Comparison of ENCODE assay signal across 12 cellular contexts in genomic region chr20:62208805-62209755, GRCh38. TPM values are rescaled to one million over a fixed set of nuclear protein-coding genes. Genes with fewer than 3 reads are reported as not detected.
A peak's percentile ranks its signal among the peaks of the same experiment; 100 is the strongest.
DNase-seq lines count a peak whose midpoint lies in the region; ATAC-seq, FAIRE-seq and TF ChIP-seq lines count a peak whose summit lies in the region.
"Had no signal": no experiment of that assay in that cellular context is flagged by ENCODE, and none has a peak within 500 bp of the region (broad histone marks: within the 10 kb centered on the region; RNA-seq: fewer than 3 reads in every experiment).

No MANE protein-coding gene starts in this region.

- POLR2A ChIA-PET in A549 (lab: Yijun Ruan, JAX): no interaction called here

- no peak overlapping the region; the same call in 1 of the 2 replicates for H3K27ac Mint-ChIP-seq in GM23338
- no peak overlapping the region for H3K27ac Mint-ChIP-seq in stimulated activated memory B cell treated with anti-CD40 and anti-IgM and Interleukin-4, amounts not matched to agents 10 μg/mL and 1 μg/mL and 100 μg/mL, for 72 hours

- H3K4me2 ChIP-seq in A549 (no peak overlapping the region), GM23338 (no peak overlapping the region)

- FAIRE-seq in A549 (lab: Jason Lieb, UNC): no peak
- FAIRE-seq: endometrium, urothelium cell line had no signal

- no peak for TF ChIP-seq POLR2A in A549 (IDR thresholded peaks at IDR 0.05; ENCODE audit: low read length)

- H3K27me3 ChIP-seq in GM23338 (ENCODE audit: insufficient read depth): no peaks in the 10 kb centered on the region
- H3K27me3 ChIP-seq in SJCRH30: no peaks in the 10 kb centered on the region
- H3K27me3 ChIP-seq in foreskin keratinocyte: peaks cover 46% of the 10 kb centered on the region

- H3K4me1 Mint-ChIP-seq in GM23338: peaks cover 8% of the 10 kb centered on the region; the same call in 2 of the 3 replicates
- H3K4me1 Mint-ChIP-seq in stimulated activated memory B cell treated with anti-CD40 and anti-IgM and Interleukin-4, amounts not matched to agents 10 μg/mL and 1 μg/mL and 100 μg/mL, for 72 hours: no peaks in the 10 kb centered on the region

- H3K9me3 ChIP-seq in A549 (no peaks in the 10 kb centered on the region), SJCRH30 (replicated peaks) (no peaks in the 10 kb centered on the region)

- H3K4me3 Mint-ChIP-seq in GM23338: peak overlapping the region; percentile 14; the same call in 1 of the 3 replicates
- no peak overlapping the region for H3K4me3 Mint-ChIP-seq in stimulated activated memory B cell treated with anti-CD40 and anti-IgM and Interleukin-4, amounts not matched to agents 10 μg/mL and 1 μg/mL and 100 μg/mL, for 72 hours

- H4K20me1 ChIP-seq in GM23338 (replicated peaks; ENCODE audit: insufficient read depth): no peaks in the 10 kb centered on the region; the same call in 1 of the 2 replicates

- peak; percentile 43 to 54 for DNase-seq in A549 (ENCODE audit: low read depth in 1 of 2, low spot score in 1 of 2)
- peak; percentile 76 for DNase-seq in GM23338 (ENCODE audit: low spot score)
- DNase-seq in SJCRH30: peak; percentile 74 to 77
- DNase-seq in foreskin keratinocyte: peak in 1 of 2 donors; percentile 24
- no peak for DNase-seq in NCI-H1694 (lab: John Stamatoyannopoulos, UW)
- DNase-seq in SKM-1 (lab: John Stamatoyannopoulos, UW; ENCODE audit: unreplicated experiment): no peak
- no peak for DNase-seq in putamen (ENCODE audit: low spot score)

- CTCF ChIA-PET in A549 (lab: Yijun Ruan, JAX): interaction anchor here (0.6 to 1.3 kb wide), 6 partner anchors 11 to 199 kb away, joined by 3 to 6 read pairs (median 3); no protein-coding TSS in a partner anchor

- H3K4me3 ChIP-seq in A549 (no peak overlapping the region), GM23338 (no peak overlapping the region), SJCRH30 (no peak overlapping the region)

- H3K27me3 Mint-ChIP-seq in GM23338 (ENCODE audit: insufficient read depth, low read depth, poor library complexity): peaks cover 18% of the 10 kb centered on the region
- H3K27me3 Mint-ChIP-seq in stimulated activated memory B cell treated with anti-CD40 and anti-IgM and Interleukin-4, amounts not matched to agents 10 μg/mL and 1 μg/mL and 100 μg/mL, for 72 hours: peaks cover 33% of the 10 kb centered on the region

- no peak for TF ChIP-seq EP300 in A549 (IDR thresholded peaks at IDR 0.05)

- H3K27ac ChIP-seq in A549 (no peak overlapping the region), GM23338 (ENCODE audit: low read depth) (no peak overlapping the region), SJCRH30 (no peak overlapping the region), foreskin keratinocyte (no peak overlapping the region)
- H3K27ac ChIP-seq: C4-2B had no signal

- H2AFZ ChIP-seq in GM23338: no peak overlapping the region

- H3K4me1 ChIP-seq in A549 (peaks cover 5% of the 10 kb centered on the region; the same call in 1 of the 3 replicates), GM23338 (ENCODE audit: insufficient read depth) (no peaks in the 10 kb centered on the region; the same call in 1 of the 2 replicates), SJCRH30 (peaks cover 31% of the 10 kb centered on the region), foreskin keratinocyte (no peaks in the 10 kb centered on the region)

- H3K36me3 ChIP-seq in GM23338 (ENCODE audit: insufficient read depth) (no peaks in the 10 kb centered on the region), SJCRH30 (no peaks in the 10 kb centered on the region)

- WGBS in A549 (ENCODE audit: missing lambda C conversion rate): 50% methylated on average over 26 of the region's 27 CpGs

- no peaks in the 10 kb centered on the region for H3K36me3 Mint-ChIP-seq in GM23338 (ENCODE audit: low read depth)
- H3K36me3 Mint-ChIP-seq in stimulated activated memory B cell treated with anti-CD40 and anti-IgM and Interleukin-4, amounts not matched to agents 10 μg/mL and 1 μg/mL and 100 μg/mL, for 72 hours: no peaks in the 10 kb centered on the region

- peak; percentile 36 to 74; a peak in 5 of 6 replicates for ATAC-seq in A549
- peak; percentile 89 for ATAC-seq in GM23338
- ATAC-seq in foreskin keratinocyte: peak; percentile 59
- no peak for ATAC-seq in stimulated activated memory B cell treated with anti-CD40 and anti-IgM and Interleukin-4, amounts not matched to agents 10 μg/mL and 1 μg/mL and 100 μg/mL, for 72 hours

- H3K79me2 ChIP-seq in GM23338 (replicated peaks; ENCODE audit: insufficient read depth): no peaks in the 10 kb centered on the region

- H3K9me3 Mint-ChIP-seq in GM23338: no peaks in the 10 kb centered on the region
- no peaks in the 10 kb centered on the region for H3K9me3 Mint-ChIP-seq in stimulated activated memory B cell treated with anti-CD40 and anti-IgM and Interleukin-4, amounts not matched to agents 10 μg/mL and 1 μg/mL and 100 μg/mL, for 72 hours

- 0 out of 3 replicates have a peak, but pooled peaks have one; percentile 14 for TF ChIP-seq CTCF in A549 (IDR thresholded peaks at IDR 0.05)
- peak; percentile 21 to 57; a peak in 3 of 4 replicates for TF ChIP-seq CTCF in GM23338 (conservative IDR thresholded peaks at IDR 0.05; ENCODE audit: low read depth in 2 of 2)
- peak; percentile 29 for TF ChIP-seq CTCF in foreskin keratinocyte (conservative IDR thresholded peaks at IDR 0.05)

- H3F3A ChIP-seq in GM23338 (replicated peaks; ENCODE audit: low read depth): no peaks in the 10 kb centered on the region

- H3K9me2 ChIP-seq in GM23338 (ENCODE audit: insufficient read depth): no peaks in the 10 kb centered on the region

- TF ChIP-seq RAD21 in A549 (conservative IDR thresholded peaks at IDR 0.05 in 1 of 2, IDR thresholded peaks at IDR 0.05 in 1 of 2): 0 out of 5 replicates have a peak, but pooled peaks of 1 of the 2 experiments have one; percentile 4

TF ChIP-seq in A549, 52 proteins besides CTCF, POLR2A, EP300 and RAD21 (continues in another document):
- TF ChIP-seq POLR2AphosphoS2 (conservative IDR thresholded peaks at IDR 0.05; ENCODE audit: low read length) (no peak), NFE2L2 (conservative IDR thresholded peaks at IDR 0.05; ENCODE audit: low read length) (no peak), NR3C1 (IDR thresholded peaks at IDR 0.05) (no peak), NPAS2 (CRISPR knock-in tag; IDR thresholded peaks at IDR 0.05; ENCODE audit: borderline replicate concordance) (no peak), CHD4 (IDR thresholded peaks at IDR 0.05; ENCODE audit: borderline replicate concordance) (no peak)

TF ChIP-seq in GM23338, 12 proteins besides CTCF, POLR2A, EP300 and RAD21 (continues in another document):
- TF ChIP-seq POLR2AphosphoS5 (IDR thresholded peaks at IDR 0.05; ENCODE audit: low read depth) (no peak), ETS1 (IDR thresholded peaks at IDR 0.05) (no peak), ZNF331 (CRISPR knock-in tag; IDR thresholded peaks at IDR 0.05; ENCODE audit: low read depth) (no peak), NANOG (IDR thresholded peaks at IDR 0.05; ENCODE audit: borderline replicate concordance) (no peak), STAT1 (IDR thresholded peaks at IDR 0.05; ENCODE audit: unreplicated experiment) (no peak), CREB1 (CRISPR knock-in tag; IDR thresholded peaks at IDR 0.05; ENCODE audit: low read depth) (no peak), EZH2phosphoT487 (IDR thresholded peaks at IDR 0.05; ENCODE audit: unreplicated experiment) (no peak), ZNF114 (CRISPR knock-in tag; IDR thresholded peaks at IDR 0.05) (no peak), EZH2 (IDR thresholded peaks at IDR 0.05; ENCODE audit: low read depth, unreplicated experiment) (no peak)

RNA-seq across cellular contexts. Expression of gene HRH3, which starts 11.0 kb away (rescaled TPM):
- polyA plus RNA-seq in A549 (2011; rRNA removed) (not detected in 2 replicates), A549 (2017; fragmentation: RNase III; extraction: RNeasy Plus Mini Kit Qiagen cat#74134 plus additional on column Dnase treatment) (not detected in 3 replicates), GM23338 (2016; fragmentation: Nextera tagmentation; extraction: Ambion mirVana) (1.5 and 2.0 TPM in 2 replicates), foreskin keratinocyte (not detected in 2 replicates)
- polyA plus RNA-seq in A549 (2012; cell fraction: cytosol; rRNA removed): not detected in 2 replicates
- not detected in 2 replicates for polyA plus RNA-seq in A549 (2012; cell fraction: nucleus; rRNA removed)
- polyA minus RNA-seq in A549 (2011; rRNA and poly(A)+ RNA removed): not detected in 2 replicates
- 2.9 and 5.2 TPM in 2 replicates for total RNA-seq in GM23338 (2014; rRNA removed; shearing (Covaris generic))
- 0.15 TPM in 1 of 2 replicates, not detected in the other for total RNA-seq in SJCRH30 (2014; rRNA removed; shearing (Covaris generic))
- total RNA-seq in foreskin keratinocyte: not detected in 2 replicates
- total RNA-seq: T-helper 1 cell treated with Interleukin-12 subunit alpha and Interleukin-12 subunit beta and Interleukin-4 antibody, amounts not matched to agents 30 ng/mL and 1 ng/mL, for 36 hours had no signal

RNA-seq across cellular contexts. Expression of gene MTG2, which starts 26.3 kb away (rescaled TPM):
- polyA plus RNA-seq in A549 (2011; rRNA removed) (21.8 and 21.9 TPM in 2 replicates), A549 (2017; fragmentation: RNase III; extraction: RNeasy Plus Mini Kit Qiagen cat#74134 plus additional on column Dnase treatment) (25.3 to 28.7 TPM (median 25.7 TPM) in 3 replicates), GM23338 (2016; fragmentation: Nextera tagmentation; extraction: Ambion mirVana) (11.7 and 15.4 TPM in 2 replicates), foreskin keratinocyte (35.1 and 46.1 TPM in 2 replicates)
- polyA plus RNA-seq in A549 (2012; cell fraction: cytosol; rRNA removed): 31.9 and 32.0 TPM in 2 replicates
- 44.3 and 54.0 TPM in 2 replicates for polyA plus RNA-seq in A549 (2012; cell fraction: nucleus; rRNA removed)
- polyA minus RNA-seq in A549 (2011; rRNA and poly(A)+ RNA removed): 14.9 and 17.7 TPM in 2 replicates
- total RNA-seq in GM23338 (2014; rRNA removed; shearing (Covaris generic)): 11.3 and 13.6 TPM in 2 replicates
- total RNA-seq in SJCRH30 (2014; rRNA removed; shearing (Covaris generic)): 63.8 and 66.2 TPM in 2 replicates
- total RNA-seq in foreskin keratinocyte: 29.3 and 35.0 TPM in 2 replicates

RNA-seq across cellular contexts. Expression of gene OSBPL2, which starts 29.2 kb away (rescaled TPM):
- polyA plus RNA-seq in A549 (2011; rRNA removed): 12.8 and 14.8 TPM in 2 replicates
- polyA plus RNA-seq in A549 (2012; cell fraction: cytosol; rRNA removed): 10.0 and 10.9 TPM in 2 replicates
- 14.7 and 21.9 TPM in 2 replicates for polyA plus RNA-seq in A549 (2012; cell fraction: nucleus; rRNA removed)
- 13.7 to 15.3 TPM (median 14.6 TPM) in 3 replicates for polyA plus RNA-seq in A549 (2017; fragmentation: RNase III; extraction: RNeasy Plus Mini Kit Qiagen cat#74134 plus additional on column Dnase treatment)
- polyA minus RNA-seq in A549 (2011; rRNA and poly(A)+ RNA removed): 20.7 and 22.4 TPM in 2 replicates
- total RNA-seq in GM23338 (2014; rRNA removed; shearing (Covaris generic)): 24.2 and 31.2 TPM in 2 replicates
- 16.6 and 19.4 TPM in 2 replicates for polyA plus RNA-seq in GM23338 (2016; fragmentation: Nextera tagmentation; extraction: Ambion mirVana)
- total RNA-seq in SJCRH30 (2014; rRNA removed; shearing (Covaris generic)): 36.7 and 40.2 TPM in 2 replicates
- total RNA-seq in foreskin keratinocyte: 21.8 and 26.2 TPM in 2 replicates
- 13.0 and 13.2 TPM in 2 replicates for polyA plus RNA-seq in foreskin keratinocyte

Comparison
In these comparisons a context has a peak if more than half of its experiments do, and no peak if none do; other contexts are left out.
1. DNase-seq: peak in A549 (2 of 2), GM23338 (single experiment) and SJCRH30 (2 of 2); none in NCI-H1694 (single experiment), SKM-1 (single experiment) and putamen (single experiment).
2. Peak in every context shown above with its lines, with median percentiles within 50 percentile points of each other: CTCF ChIP-seq.